In genomic region chr5:147782053-147783028, GRCh38 we compare ENCODE assay signal across 8 cellular contexts. TPM values are rescaled to one million over a fixed set of nuclear protein-coding genes. Genes with fewer than 3 reads are reported as not detected.
DNase-seq lines count a peak whose midpoint lies in the region; ATAC-seq, FAIRE-seq and TF ChIP-seq lines count a peak whose summit lies in the region.

TSS of gene JAKMIP2 (minus strand) at chr5:147782728. CDS start at chr5:147671806, 110,922 bp downstream.

- peaks cover 23 to 46% (median 30%) of the 10 kb centered on the region in 10 experiments for H3K4me1 ChIP-seq in BLaER1 treated with 17β-estradiol and CSF1 and Interleukin-3, amounts not matched to agents 10 nM and 100 nM
- H3K4me1 ChIP-seq in KMS-11 (ENCODE audit: low read depth, poor library complexity, severe bottlenecking), result peaks cover 43% of the 10 kb centered on the region
- H3K4me1 ChIP-seq in ovary (ENCODE audit: insufficient read depth), result no peaks in the 10 kb centered on the region
- peaks cover 0 to 7% of the 10 kb centered on the region in 2 donors for H3K4me1 ChIP-seq in thoracic aorta (ENCODE audit: control insufficient read depth in 1 of 2, low read depth in 2 of 2)

- peaks cover 0 to 3% (median under 1%) of the 10 kb centered on the region in 11 experiments; a peak in 7 of 22 replicates for H3K9me3 ChIP-seq in BLaER1 treated with 17β-estradiol and CSF1 and Interleukin-3, amounts not matched to agents 10 nM and 100 nM (replicated peaks in 1 of 11)
- H3K9me3 ChIP-seq in ovary, result no peaks in the 10 kb centered on the region
- no peaks in the 10 kb centered on the region for H3K9me3 ChIP-seq in thoracic aorta

- peak within 1 kb of the TSS; percentile 81 to 89 (median 83) for H3K9ac ChIP-seq in BLaER1 treated with 17β-estradiol and CSF1 and Interleukin-3, amounts not matched to agents 10 nM and 100 nM
- peak within 1 kb of the TSS; percentile 59 for H3K9ac ChIP-seq in KMS-11

- no peak for TF ChIP-seq CTCF in GM20000 (IDR thresholded peaks at IDR 0.05; ENCODE audit: extremely low read depth, missing control alignments)
- TF ChIP-seq CTCF in KMS-11 (conservative IDR thresholded peaks at IDR 0.05; ENCODE audit: low read depth, low read length), result no peak
- no peak for TF ChIP-seq CTCF in ovary (IDR thresholded peaks at IDR 0.05)
- no peak for TF ChIP-seq CTCF in thoracic aorta (IDR thresholded peaks at IDR 0.05)

- peaks cover 0 to 9% (median 0%) of the 10 kb centered on the region in 11 experiments; a peak in 5 of 22 replicates for H3K36me3 ChIP-seq in BLaER1 treated with 17β-estradiol and CSF1 and Interleukin-3, amounts not matched to agents 10 nM and 100 nM
- H3K36me3 ChIP-seq in KMS-11 (ENCODE audit: insufficient read depth) (no peaks in the 10 kb centered on the region), ovary (no peaks in the 10 kb centered on the region), thoracic aorta (no peaks in the 10 kb centered on the region)

- peak within 1 kb of the TSS; percentile 77 for H2AFZ ChIP-seq in KMS-11 (ENCODE audit: low read depth)

- H3K4me3 ChIP-seq in BLaER1 treated with 17β-estradiol and CSF1 and Interleukin-3, amounts not matched to agents 10 nM and 100 nM, result peak within 1 kb of the TSS; percentile 70 to 86 (median 75)
- no peak within 1 kb of the TSS for H3K4me3 ChIP-seq in KMS-11 (IDR thresholded peaks at IDR 0.05; ENCODE audit: insufficient read depth, low read depth, low read length)
- H3K4me3 ChIP-seq in ovary, result peak within 1 kb of the TSS; percentile 26
- H3K4me3 ChIP-seq in thoracic aorta, result peak within 1 kb of the TSS; percentile 62

- H3K27ac ChIP-seq in BLaER1 treated with 17β-estradiol and CSF1 and Interleukin-3, amounts not matched to agents 10 nM and 100 nM, result peak within 1 kb of the TSS; percentile 61 to 91 (median 86)
- H3K27ac ChIP-seq in KMS-11, result peak within 1 kb of the TSS; percentile 78
- no peak within 1 kb of the TSS for H3K27ac ChIP-seq in ovary
- no peak within 1 kb of the TSS for H3K27ac ChIP-seq in thoracic aorta

- DNase-seq in GM20000 (ENCODE audit: low spot score), result peak; percentile 3
- peak; percentile 35 for DNase-seq in RCC 7860 (ENCODE audit: low spot score)
- DNase-seq in activated gamma-delta T cell treated with Interleukin-2 at 50 U/mL for 16 hours, result peak; percentile 88
- peak; percentile 99 for DNase-seq in globus pallidus (ENCODE audit: low spot score)
- peak in 3 of 5 donors; percentile 15 to 61 (median 48) for DNase-seq in ovary
- DNase-seq in thoracic aorta (ENCODE audit: low spot score), result peak; percentile 3

- TF ChIP-seq POLR2A in ovary (IDR thresholded peaks at IDR 0.05), result no peak

- ATAC-seq in thoracic aorta (ENCODE audit: insufficient number of reproducible peaks, low FRiP score, low read depth), result no peak

- no peaks in the 10 kb centered on the region for H3K27me3 ChIP-seq in BLaER1 treated with 17β-estradiol and CSF1 and Interleukin-3, amounts not matched to agents 10 nM and 100 nM
- no peaks in the 10 kb centered on the region for H3K27me3 ChIP-seq in KMS-11 (ENCODE audit: insufficient read depth, low read depth)
- H3K27me3 ChIP-seq in ovary, result no peaks in the 10 kb centered on the region
- no peaks in the 10 kb centered on the region for H3K27me3 ChIP-seq in thoracic aorta (replicated peaks; ENCODE audit: insufficient read depth)

- peaks cover 0 to 37% (median 0%) of the 10 kb centered on the region in 11 experiments; a peak in 3 of 22 replicates for H4K20me1 ChIP-seq in BLaER1 treated with 17β-estradiol and CSF1 and Interleukin-3, amounts not matched to agents 10 nM and 100 nM
- no peaks in the 10 kb centered on the region for H4K20me1 ChIP-seq in KMS-11 (ENCODE audit: insufficient read depth)

- 0 to 2% (median 1%) methylated on average over 19 of the region's 19 CpGs for WGBS in ovary, 3 donors

- no peak for TF ChIP-seq EP300 in ovary (IDR thresholded peaks at IDR 0.05)

- H3K79me2 ChIP-seq in KMS-11 (ENCODE audit: insufficient read depth, low read depth), result peaks cover 37% of the 10 kb centered on the region

- intact Hi-C loops in ovary (cut with DNase I), result no loop called here

- peak within 1 kb of the TSS; percentile 68 to 98 (median 85) for H3K4me2 ChIP-seq in BLaER1 treated with 17β-estradiol and CSF1 and Interleukin-3, amounts not matched to agents 10 nM and 100 nM
- peak within 1 kb of the TSS; percentile 85 for H3K4me2 ChIP-seq in KMS-11

- no peak for FAIRE-seq in RCC 7860 (lab: Jason Lieb, UNC)

RNA-seq across cellular contexts. Expression of gene JAKMIP2, which starts in this region (rescaled TPM):
- total RNA-seq in ovary, result 1 to 10 TPM in 1 of 7 donors, under 1 TPM in 6; 0.10 to 1.2 (median 0.24) TPM
- 1 to 10 TPM in 1 of 2 donors, under 1 TPM in 1; 0.18 to 7.0 TPM for polyA plus RNA-seq in ovary
- 1 to 10 TPM in 1 of 2 donors, under 1 TPM in 1; 0.49 to 1.6 TPM for total RNA-seq in thoracic aorta

Comparison
In these comparisons a context has a peak if more than half of its experiments do, and no peak if none do; other contexts are left out.
1. H3K27ac ChIP-seq: peak in BLaER1 treated with 17β-estradiol and CSF1 and Interleukin-3, amounts not matched to agents 10 nM and 100 nM (11 of 11) and KMS-11 (single experiment); none in ovary (0 of 2) and thoracic aorta (0 of 2).
2. DNase-seq: peak in every context shown above with its lines; median percentile 99 in globus pallidus; 88 in activated gamma-delta T cell treated with Interleukin-2 at 50 U/mL for 16 hours; 48 in ovary; 35 in RCC 7860; 3 in GM20000; 3 in thoracic aorta.